8 cellular contexts compared by ENCODE assay signal in the genomic region with DNA sequence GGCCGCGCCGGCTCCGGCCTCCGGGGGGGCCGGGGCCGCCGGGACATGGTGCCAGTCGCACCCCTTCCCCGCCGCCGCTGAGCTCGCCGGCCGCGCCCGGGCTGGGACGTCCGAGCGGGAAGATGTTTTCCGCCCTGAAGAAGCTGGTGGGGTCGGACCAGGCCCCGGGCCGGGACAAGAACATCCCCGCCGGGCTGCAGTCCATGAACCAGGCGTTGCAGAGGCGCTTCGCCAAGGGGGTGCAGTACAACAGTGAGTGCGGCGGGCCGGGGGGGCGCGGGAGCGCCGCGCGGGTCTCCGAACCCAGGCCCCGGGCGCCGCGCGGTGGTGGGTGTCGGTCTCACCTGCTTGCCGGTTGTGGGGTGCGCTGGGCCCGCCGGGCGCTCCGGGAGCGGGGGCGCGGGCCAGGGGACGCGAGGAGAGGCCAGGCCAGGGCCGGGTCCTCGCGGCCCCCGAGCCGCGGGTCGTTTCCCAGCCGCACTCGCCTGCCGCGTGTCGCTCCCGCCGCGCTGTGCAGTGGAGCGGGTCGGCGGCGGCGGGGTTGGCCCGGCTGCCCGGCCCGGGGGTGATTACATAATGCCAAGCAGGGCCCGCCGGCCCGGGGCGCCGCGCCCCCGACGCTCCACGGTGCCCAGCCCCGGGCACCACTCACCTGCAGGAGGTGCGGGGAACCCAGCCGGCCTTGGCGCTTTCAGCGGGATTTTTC. TPM values are rescaled to one million over a fixed set of nuclear protein-coding genes. Genes with fewer than 3 reads are reported as not detected.
DNase-seq lines count a peak whose midpoint lies in the region; ATAC-seq, FAIRE-seq and TF ChIP-seq lines count a peak whose summit lies in the region.

No MANE protein-coding gene starts in this region.

- BruUV-seq in Panc1 (replicated peaks; lab: Mats Ljungman, UMichigan): no TSS peak

- H3F3A ChIP-seq in smooth muscle cell (ENCODE audit: low read depth): peaks cover 3% of the 10 kb centered on the region

- H3K27ac ChIP-seq in Panc1 (ENCODE audit: low read length) (peak overlapping the region; percentile 88), smooth muscle cell (ENCODE audit: low read depth) (peak overlapping the region; percentile 51)

- FAIRE-seq in GM19239 (lab: Jason Lieb, UNC): no peak

- peaks cover 53% of the 10 kb centered on the region for H3K79me2 ChIP-seq in smooth muscle cell (ENCODE audit: low read depth)

- DNase-seq in Panc1 (ENCODE audit: low read depth, low spot score) (no peak), adipocyte (ENCODE audit: low read depth) (peak; percentile 59), smooth muscle cell (lab: John Stamatoyannopoulos, UW; ENCODE audit: unreplicated experiment) (no peak), SW 1271 (lab: John Stamatoyannopoulos, UW) (no peak), GM19239 (ENCODE audit: insufficient read length, low spot score) (no peak)

- H3K9me3 ChIP-seq in Panc1 (ENCODE audit: control insufficient read depth, insufficient read depth, low read depth, low read length) (no peaks in the 10 kb centered on the region), adipocyte (ENCODE audit: control insufficient read depth, low read length) (no peaks in the 10 kb centered on the region), smooth muscle cell (replicated peaks; ENCODE audit: low read depth) (no peaks in the 10 kb centered on the region)

- in situ Hi-C loops in Panc1 (cut with HindIII; ENCODE audit: low pct_unique_long_range_greater_than_20kb, low sequenced_read_pairs): no loop called here

- no peak overlapping the region for H2AFZ ChIP-seq in smooth muscle cell (ENCODE audit: low read depth)

- POLR2A ChIA-PET in Panc1 (lab: Charles Lee): interaction anchor here (0.7 kb wide), 1 partner anchor 34 kb away, joined by 4 read pairs; a partner anchor contains a TSS

- 1% methylated on average over 46 of the region's 93 CpGs for WGBS in smooth muscle cell (ENCODE audit: low lambda C conversion rate)

- H3K4me2 ChIP-seq in smooth muscle cell: peak overlapping the region; percentile 92

- H3K9ac ChIP-seq in adipocyte (ENCODE audit: low read length): peak overlapping the region; percentile 94
- H3K9ac ChIP-seq in smooth muscle cell (ENCODE audit: low read depth): peak overlapping the region; percentile 49

- H3K36me3 ChIP-seq in Panc1 (ENCODE audit: control insufficient read depth, insufficient read depth, low read length) (peaks cover 7% of the 10 kb centered on the region), adipocyte (ENCODE audit: control insufficient read depth, insufficient read depth, low read length, severe bottlenecking) (peaks cover 14% of the 10 kb centered on the region), smooth muscle cell (ENCODE audit: low read depth) (no peaks in the 10 kb centered on the region)

- TF ChIP-seq CTCF in Panc1 (IDR thresholded peaks at IDR 0.05) (no peak), smooth muscle cell (IDR thresholded peaks at IDR 0.05; ENCODE audit: borderline replicate concordance, insufficient read depth, poor library complexity, severe bottlenecking) (no peak)

- peaks cover 17% of the 10 kb centered on the region for H3K4me1 ChIP-seq in Panc1 (ENCODE audit: control insufficient read depth, insufficient read depth, low read length)
- peaks cover 23% of the 10 kb centered on the region for H3K4me1 ChIP-seq in adipocyte (ENCODE audit: control insufficient read depth, insufficient read depth, low read length)
- peaks cover 24% of the 10 kb centered on the region for H3K4me1 ChIP-seq in smooth muscle cell (ENCODE audit: low read depth)

- H3K27me3 ChIP-seq in Panc1 (ENCODE audit: control insufficient read depth, insufficient read depth, low read length) (no peaks in the 10 kb centered on the region), adipocyte (replicated peaks; ENCODE audit: control insufficient read depth, insufficient read depth, low read length) (no peaks in the 10 kb centered on the region), smooth muscle cell (ENCODE audit: low read depth) (no peaks in the 10 kb centered on the region)

- H4K20me1 ChIP-seq in smooth muscle cell (ENCODE audit: low read depth): peaks cover 44% of the 10 kb centered on the region

- H3K4me3 ChIP-seq in Panc1 (ENCODE audit: low read depth in 2 of 2, low read length in 2 of 2) (peak overlapping the region; percentile 48 to 71), adipocyte (ENCODE audit: low read length) (peak overlapping the region; percentile 88), iPS-11a (ENCODE audit: low read depth, low read length) (peak overlapping the region; percentile 86), smooth muscle cell (peak overlapping the region; percentile 97)

- intact Hi-C loops in Panc1 (cut with micrococcal nuclease; ENCODE audit: unreplicated experiment): no loop called here

- ATAC-seq in GM18498 (IDR thresholded peaks at IDR 0.05; ENCODE audit: unreplicated experiment) (peak; percentile 44), HG02623 (IDR thresholded peaks at IDR 0.05; ENCODE audit: unreplicated experiment) (peak; percentile 23), Panc1 (peak; percentile 54)

- CTCF ChIA-PET in Panc1 (lab: Charles Lee): no interaction called here

RNA-seq across cellular contexts. Expression of a gene that starts 0.5 kb away (rescaled TPM):
- total RNA-seq in Panc1 (2021; ENCODE audit: unreplicated experiment): 106 TPM
- polyA plus RNA-seq in Panc1 (2012; ENCODE audit: insufficient read length): 144 TPM
- total RNA-seq in smooth muscle cell: 41.5 and 54.3 TPM in 2 replicates
- 81.6 and 97.2 TPM in 2 replicates for polyA plus RNA-seq in smooth muscle cell

RNA-seq across cellular contexts. Expression of a gene that starts 12.1 kb away (rescaled TPM):
- total RNA-seq in Panc1 (2021; ENCODE audit: unreplicated experiment) (0.62 TPM), smooth muscle cell (1.2 and 2.0 TPM in 2 replicates)
- polyA plus RNA-seq in Panc1 (2012; ENCODE audit: insufficient read length): 4.8 TPM
- polyA plus RNA-seq in smooth muscle cell: 3.7 and 9.4 TPM in 2 replicates

RNA-seq across cellular contexts. Expression of a gene that starts 17.1 kb away (rescaled TPM):
- total RNA-seq in Panc1 (2021; ENCODE audit: unreplicated experiment) (53.5 TPM), smooth muscle cell (59.2 and 75.4 TPM in 2 replicates)
- 145 TPM for polyA plus RNA-seq in Panc1 (2012; ENCODE audit: insufficient read length)
- 112 and 118 TPM in 2 replicates for polyA plus RNA-seq in smooth muscle cell

RNA-seq across cellular contexts. Expression of a gene that starts 34.0 kb away (rescaled TPM):
- total RNA-seq in Panc1 (2021; ENCODE audit: unreplicated experiment) (7.2 TPM), smooth muscle cell (1.2 and 1.8 TPM in 2 replicates)
- 11.9 TPM for polyA plus RNA-seq in Panc1 (2012; ENCODE audit: insufficient read length)
- polyA plus RNA-seq in smooth muscle cell: 2.9 and 3.7 TPM in 2 replicates

RNA-seq across cellular contexts. Expression of a gene that starts 41.0 kb away (rescaled TPM):
- total RNA-seq in Panc1 (2021; ENCODE audit: unreplicated experiment) (204 TPM), smooth muscle cell (110 and 173 TPM in 2 replicates)
- 307 TPM for polyA plus RNA-seq in Panc1 (2012; ENCODE audit: insufficient read length)
- 381 and 435 TPM in 2 replicates for polyA plus RNA-seq in smooth muscle cell
